In the genomic region with DNA sequence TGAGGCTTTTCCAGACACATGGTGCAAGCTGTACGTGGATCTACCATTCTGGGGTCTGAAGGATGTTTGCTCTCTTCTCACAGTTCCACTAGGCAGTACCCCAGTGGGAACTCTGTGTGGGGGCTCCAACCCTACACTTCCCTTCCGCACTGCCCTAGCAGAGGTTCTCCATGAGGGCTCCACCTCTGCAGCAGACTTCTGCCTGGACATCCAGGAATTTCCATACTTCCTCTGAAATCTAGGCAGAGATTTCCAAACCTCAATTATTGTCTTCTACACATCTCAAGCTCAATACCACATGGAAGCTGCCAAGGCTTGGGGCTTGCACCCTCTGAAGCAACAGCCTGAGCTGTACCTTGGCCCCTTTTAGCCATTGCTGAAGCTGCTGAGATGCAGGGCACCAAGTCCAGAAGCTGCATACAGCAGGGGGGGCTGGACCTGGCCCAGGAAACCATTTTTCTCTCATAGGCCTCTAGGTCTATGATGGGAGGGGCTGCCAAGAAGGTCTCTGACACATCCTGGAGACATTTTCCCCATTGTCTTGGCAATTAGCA, we compare ENCODE assay signal across 8 cellular contexts. TPM values are rescaled to one million over a fixed set of nuclear protein-coding genes. Genes with fewer than 3 reads are reported as not detected.
DNase-seq lines count a peak whose midpoint lies in the region; ATAC-seq, FAIRE-seq and TF ChIP-seq lines count a peak whose summit lies in the region.
"Had no signal": no experiment of that assay in that cellular context is flagged by ENCODE, and none has a peak within 500 bp of the region (broad histone marks: within the 10 kb centered on the region; RNA-seq: fewer than 3 reads in every experiment).

No MANE protein-coding gene starts in this region.

- no peak for FAIRE-seq in GM12878 (lab: Jason Lieb, UNC)
- FAIRE-seq in GM19239 (lab: Jason Lieb, UNC), result no peak

- POLR2A ChIA-PET in GM12878 (lab: Charles Lee), result no interaction called here

- peak overlapping the region in 6 of 10 experiments; percentile 1 to 31 (median 18); a peak in 7 of 20 replicates for H3K4me3 ChIP-seq in BLaER1 treated with 17β-estradiol and CSF1 and Interleukin-3, amounts not matched to agents 10 nM and 100 nM
- no peak overlapping the region for H3K4me3 ChIP-seq in GM12878

- H3K9me3 ChIP-seq in BLaER1 treated with 17β-estradiol and CSF1 and Interleukin-3, amounts not matched to agents 10 nM and 100 nM (replicated peaks in 1 of 11), result peaks cover 60 to 77% (median 67%) of the 10 kb centered on the region in 11 experiments
- H3K9me3 ChIP-seq in GM12878 (replicated peaks; ENCODE audit: control insufficient read depth, insufficient read depth, low read length), result peaks cover 9% of the 10 kb centered on the region; the same call in 2 of the 3 replicates

- no peaks in the 10 kb centered on the region for H3K27me3 ChIP-seq in BLaER1 treated with 17β-estradiol and CSF1 and Interleukin-3, amounts not matched to agents 10 nM and 100 nM
- H3K27me3 ChIP-seq in GM12878 (replicated peaks in 1 of 2; ENCODE audit: control insufficient read depth in 2 of 2, insufficient read depth in 2 of 2, low read length in 1 of 2), result no peaks in the 10 kb centered on the region

- no peak overlapping the region for H3K4me2 ChIP-seq in BLaER1 treated with 17β-estradiol and CSF1 and Interleukin-3, amounts not matched to agents 10 nM and 100 nM
- no peak overlapping the region for H3K4me2 ChIP-seq in GM12878 (ENCODE audit: control insufficient read depth, insufficient read depth)

- H4K20me1 ChIP-seq in BLaER1 treated with 17β-estradiol and CSF1 and Interleukin-3, amounts not matched to agents 10 nM and 100 nM, result no peaks in the 10 kb centered on the region
- H4K20me1 ChIP-seq in GM12878 (ENCODE audit: control insufficient read depth, insufficient read depth), result no peaks in the 10 kb centered on the region

- RAD21 ChIA-PET in GM12878 (lab: Charles Lee; ENCODE audit: unreplicated experiment), result no interaction called here

- 95% methylated on average over 2 of the region's 2 CpGs for WGBS in GM12878 (ENCODE audit: insufficient coverage, insufficient replicate concordance, low lambda C conversion rate, missing lambda C conversion rate)

- no peak for TF ChIP-seq POLR2A in GM12878 (IDR thresholded peaks at IDR 0.05; ENCODE audit: low read depth, low read length)

- CTCF ChIA-PET in GM12878 (lab: Yijun Ruan, JAX), result interaction anchor here (1.0 kb wide), 1 partner anchor 12 kb away, joined by 4 read pairs; a partner anchor contains a TSS

- H3K79me2 ChIP-seq in GM12878 (ENCODE audit: control insufficient read depth, insufficient read depth, low read length), result no peaks in the 10 kb centered on the region

- DNase-seq in ELF-1 (ENCODE audit: low read depth, low spot score) (peak; percentile 16), GM12878 (ENCODE audit: low read depth, low spot score) (no peak), retina (peak; percentile 6), GM19239 (ENCODE audit: insufficient read length, low spot score) (no peak)
- DNase-seq in activated CD4-positive, alpha-beta T cell treated with anti-CD3 and anti-CD28 coated beads, Interleukin-2, amount 50 U/mL, for 1 hour, result no peak
- DNase-seq: HCEC 1CT had no signal

- intact Hi-C loops in GM12878 (cut with micrococcal nuclease; ENCODE audit: unreplicated experiment), result loop anchor here (10.0 kb wide), 1 partner anchor 607 kb away; no protein-coding TSS in a partner anchor

- H3K9ac ChIP-seq in BLaER1 treated with 17β-estradiol and CSF1 and Interleukin-3, amounts not matched to agents 10 nM and 100 nM, result no peak overlapping the region
- no peak overlapping the region for H3K9ac ChIP-seq in GM12878 (ENCODE audit: control insufficient read depth, insufficient read depth, low read length)

- no peak overlapping the region for H3K27ac ChIP-seq in BLaER1 treated with 17β-estradiol and CSF1 and Interleukin-3, amounts not matched to agents 10 nM and 100 nM
- no peak overlapping the region for H3K27ac ChIP-seq in GM12878 (ENCODE audit: control insufficient read depth, insufficient read depth)

- no peak for TF ChIP-seq CTCF in GM12878 (IDR thresholded peaks at IDR 0.05 in 2 of 3, conservative IDR thresholded peaks at IDR 0.05 in 1 of 3; ENCODE audit: control insufficient read depth in 2 of 3, extremely low read depth in 1 of 3, insufficient read depth in 1 of 3, low read depth in 3 of 3, low read length in 3 of 3)

- no peak overlapping the region for H2AFZ ChIP-seq in GM12878 (ENCODE audit: control insufficient read depth, low read depth, low read length)

- in situ Hi-C loops in GM12878 (cut with MboI), result no loop called here

- SMC1A ChIA-PET in GM12878 (lab: Charles Lee; ENCODE audit: uncharacterized antibody, unreplicated experiment), result no interaction called here

- no peak for ATAC-seq in GM12878

- H3K4me1 ChIP-seq in BLaER1 treated with 17β-estradiol and CSF1 and Interleukin-3, amounts not matched to agents 10 nM and 100 nM, result no peaks in the 10 kb centered on the region
- no peaks in the 10 kb centered on the region for H3K4me1 ChIP-seq in GM12878 (ENCODE audit: control insufficient read depth, insufficient read depth, low read length)

- no TSS peak for BruUV-seq in GM12878 (replicated peaks; lab: Mats Ljungman, UMichigan)

- TF ChIP-seq RAD21 in GM12878 (IDR thresholded peaks at IDR 0.05; ENCODE audit: insufficient read depth, low read depth, low read length), result no peak

- no peak for TF ChIP-seq EP300 in GM12878 (IDR thresholded peaks at IDR 0.05; ENCODE audit: borderline replicate concordance in 1 of 2, control insufficient read depth in 1 of 2, low read depth in 2 of 2, low read length in 2 of 2)

- H3K36me3 ChIP-seq in BLaER1 treated with 17β-estradiol and CSF1 and Interleukin-3, amounts not matched to agents 10 nM and 100 nM, result peaks cover 31 to 65% (median 54%) of the 10 kb centered on the region in 11 experiments; a peak in 20 of 22 replicates
- 0 out of 4 replicates have a peak, but pooled peaks cover 0 to 2% of the 10 kb centered on the region in 2 experiments for H3K36me3 ChIP-seq in GM12878 (ENCODE audit: control insufficient read depth in 2 of 2, insufficient read depth in 2 of 2, low read length in 1 of 2)

TF ChIP-seq in GM12878, 131 proteins besides CTCF, POLR2A, EP300 and RAD21:
- TF ChIP-seq ATF7 (IDR thresholded peaks at IDR 0.05; ENCODE audit: low read depth) (no peak), NRF1 (conservative IDR thresholded peaks at IDR 0.05; ENCODE audit: low read depth, low read length) (no peak), BCL11A (IDR thresholded peaks at IDR 0.05; ENCODE audit: low read depth, low read length) (no peak), POU2F2 (IDR thresholded peaks at IDR 0.05; ENCODE audit: borderline replicate concordance, low read depth, low read length) (no peak), CBX5 (IDR thresholded peaks at IDR 0.05; ENCODE audit: low read depth) (peak; percentile 80; the same call in 1 of the 2 replicates), ZNF274 (IDR thresholded peaks at IDR 0.05; ENCODE audit: insufficient read depth, insufficient read length) (no peak)
TF ChIP-seq in GM12878: peak in this region for 1.

RNA-seq across cellular contexts. Expression of a gene that starts 11.6 kb away (rescaled TPM):
- 24.2 and 27.0 TPM in 2 replicates for total RNA-seq in GM12878 (2013; cell fraction: nucleolus; rRNA removed)
- total RNA-seq in GM12878 (2014; rRNA removed) (7.7 and 9.2 TPM in 2 replicates), GM12878 (2014; rRNA removed; fragmentation: Illumina TruSeq; extraction: Trizol) (9.9 and 10.1 TPM in 2 replicates), GM12878 (2021) (10.1 and 10.5 TPM in 2 replicates)
- 5.9 TPM for polyA plus RNA-seq in GM12878 (2011; ENCODE audit: low read depth)
- polyA plus RNA-seq in GM12878 (2011; rRNA removed) (15.1 and 15.5 TPM in 2 replicates), GM12878 (2014; fragmentation: Illumina TruSeq; extraction: Trizol) (9.0 and 9.2 TPM in 2 replicates), GM12878 (2014; fragmentation: Nextera tagmentation; extraction: Ambion mirVana) (1 to 10 TPM; 7.9 to 9.1 TPM), GM12878 (2014; rRNA removed) (7.7 and 8.1 TPM in 2 replicates), GM12878 (2016; fragmentation: Nextera tagmentation; extraction: Ambion mirVana) (10 to 100 TPM; 12.7 to 13.5 TPM)
- 10.2 and 10.4 TPM in 2 replicates for polyA plus RNA-seq in GM12878 (2011; cell fraction: cytosol; rRNA removed)
- polyA plus RNA-seq in GM12878 (2011; cell fraction: nucleus; rRNA removed), result 9.3 and 10.5 TPM in 2 replicates
- 6.7 and 9.5 TPM in 2 replicates for polyA plus RNA-seq in GM12878 (2012)
- polyA minus RNA-seq in GM12878 (2011; rRNA and poly(A)+ RNA removed), result 14.1 and 25.8 TPM in 2 replicates
- 5.0 and 6.3 TPM in 2 replicates for polyA minus RNA-seq in GM12878 (2011; cell fraction: cytosol; rRNA and poly(A)+ RNA removed)
- polyA minus RNA-seq in GM12878 (2011; cell fraction: nucleus; rRNA and poly(A)+ RNA removed), result 29.1 and 55.9 TPM in 2 replicates

RNA-seq across cellular contexts. Expression of a gene that starts 42.2 kb away (rescaled TPM):
- total RNA-seq in GM12878 (2013; cell fraction: nucleolus; rRNA removed), result 0.54 and 1.5 TPM in 2 replicates
- total RNA-seq in GM12878 (2014; rRNA removed) (0.49 and 0.56 TPM in 2 replicates), GM12878 (2014; rRNA removed; fragmentation: Illumina TruSeq; extraction: Trizol) (0.78 and 0.85 TPM in 2 replicates), GM12878 (2021) (0.56 and 0.96 TPM in 2 replicates)
- polyA plus RNA-seq in GM12878 (2011; ENCODE audit: low read depth), result 0.13 TPM
- polyA plus RNA-seq in GM12878 (2011; rRNA removed) (0.48 and 0.49 TPM in 2 replicates), GM12878 (2014; fragmentation: Illumina TruSeq; extraction: Trizol) (0.53 and 1.2 TPM in 2 replicates), GM12878 (2014; fragmentation: Nextera tagmentation; extraction: Ambion mirVana) (1 to 10 TPM; 1.5 to 1.9 TPM), GM12878 (2014; rRNA removed) (0.51 and 1.1 TPM in 2 replicates), GM12878 (2016; fragmentation: Nextera tagmentation; extraction: Ambion mirVana) (under 1 TPM; 0.72 to 0.84 TPM)
- 0.15 and 0.16 TPM in 2 replicates for polyA plus RNA-seq in GM12878 (2011; cell fraction: cytosol; rRNA removed)
- polyA plus RNA-seq in GM12878 (2011; cell fraction: nucleus; rRNA removed), result 0.42 and 0.45 TPM in 2 replicates
- 0.10 and 0.19 TPM in 2 replicates for polyA plus RNA-seq in GM12878 (2012)
- 0.26 and 0.44 TPM in 2 replicates for polyA minus RNA-seq in GM12878 (2011; rRNA and poly(A)+ RNA removed)
- polyA minus RNA-seq in GM12878 (2011; cell fraction: cytosol; rRNA and poly(A)+ RNA removed), result 0.42 TPM in 1 of 2 replicates, not detected in the other
- 0.97 and 1.2 TPM in 2 replicates for polyA minus RNA-seq in GM12878 (2011; cell fraction: nucleus; rRNA and poly(A)+ RNA removed)
- polyA plus RNA-seq: BJ had no signal

Comparison
In these comparisons a context has a peak if more than half of its experiments do, and no peak if none do; other contexts are left out.
1. DNase-seq: peak in ELF-1 (single experiment) and retina (single experiment); none in GM12878 (single experiment), activated CD4-positive, alpha-beta T cell treated with anti-CD3 and anti-CD28 coated beads, Interleukin-2, amount 50 U/mL, for 1 hour (single experiment) and GM19239 (single experiment).